In genomic region chr3:127275287-127275781, GRCh38 we compare ENCODE assay signal across 20 cellular contexts. TPM values are rescaled to one million over a fixed set of nuclear protein-coding genes. Genes with fewer than 3 reads are reported as not detected.
DNase-seq lines count a peak whose midpoint lies in the region; TF ChIP-seq lines count a peak whose summit lies in the region.
"Had no signal": no experiment of that assay in that cellular context is flagged by ENCODE, and none has a peak within 500 bp of the region (broad histone marks: within the 10 kb centered on the region; RNA-seq: fewer than 3 reads in every experiment).

No MANE protein-coding gene starts in this region.

- no peak for TF ChIP-seq CTCF in astrocyte of the spinal cord (IDR thresholded peaks at IDR 0.05; ENCODE audit: low read depth, low read length)
- no peak for TF ChIP-seq CTCF in GM20000 (IDR thresholded peaks at IDR 0.05; ENCODE audit: extremely low read depth, missing control alignments)

- no peak overlapping the region for H3K4me3 ChIP-seq in astrocyte of the spinal cord (ENCODE audit: low read depth, low read length)
- H3K4me3 ChIP-seq: right lobe of liver, tibial artery had no signal

- DNase-seq in Caki2 (ENCODE audit: low read depth) (peak; percentile 74), LoVo (ENCODE audit: low spot score) (peak; percentile 33), astrocyte of the spinal cord (ENCODE audit: low read depth, low spot score) (peak; percentile 5), kidney glomerular epithelial cell (lab: John Stamatoyannopoulos, UW) (peak; percentile 92), NCI-H2171 treated with DMSO at 0.1 percent for 48 hours (lab: John Stamatoyannopoulos, UW) (no peak), GM20000 (ENCODE audit: low spot score) (no peak), T-helper 2 cell (no peak), mucosa of gallbladder (ENCODE audit: low spot score) (no peak)
- DNase-seq: activated CD4-positive, CD25-positive, alpha-beta regulatory T cell treated with anti-CD3 and anti-CD28 coated beads, Interleukin-2, amount 50 U/mL, for 72 hours; activated CD8-positive, alpha-beta memory T cell treated with anti-CD3 and anti-CD28 coated beads, Interleukin-2, amount 50 U/mL, for 4 hours; activated naive CD4-positive, alpha-beta T cell; AML-193; DMS153; KBM-7; NCI-H187; right lobe of liver; RPMI8226; stimulated activated CD4-positive, alpha-beta T cell treated with anti-CD3 and anti-CD28 coated beads, Interleukin-2, amount 100 ng/mL, for 48 hours; tibial artery had no signal

- in situ Hi-C loops in Caki2 (cut with HindIII; ENCODE audit: low pct_unique_long_range_greater_than_20kb, low sequenced_read_pairs) (no loop called here), astrocyte of the spinal cord (cut with HindIII; ENCODE audit: low sequenced_read_pairs) (no loop called here)

RNA-seq across cellular contexts. Expression of gene PRR20G, which starts 12.5 kb away (rescaled TPM):
- total RNA-seq in Caki2 (2014; rRNA removed; shearing (Covaris generic); ENCODE audit: low replicate concordance): not detected in 2 replicates
- total RNA-seq in mucosa of gallbladder: not detected
- total RNA-seq: lung microvascular endothelial cell, right lobe of liver had no signal

Comparison
In these comparisons a context has a peak if more than half of its experiments do, and no peak if none do; other contexts are left out.
1. DNase-seq: peak in Caki2 (single experiment), LoVo (single experiment), astrocyte of the spinal cord (single experiment) and kidney glomerular epithelial cell (single experiment); none in NCI-H2171 treated with DMSO at 0.1 percent for 48 hours (single experiment), GM20000 (single experiment), T-helper 2 cell (0 of 5) and mucosa of gallbladder (single experiment).